In genomic region chr1:162144853-162145252, GRCh38 we compare ENCODE assay signal across 1 cellular context.
A peak's percentile ranks its signal among the peaks of the same experiment; 100 is the strongest.
TF ChIP-seq lines count a peak whose summit lies in the region.

No MANE protein-coding gene starts in this region.

TF ChIP-seq in HCT116, 20 proteins besides CTCF, POLR2A, EP300 and RAD21 (continued from another document):
- TF ChIP-seq REST (IDR thresholded peaks at IDR 0.05; ENCODE audit: low read depth) = no peak
- no peak for TF ChIP-seq ATF3 (IDR thresholded peaks at IDR 0.05)
- peak; percentile 52 for TF ChIP-seq FOSL1 (IDR thresholded peaks at IDR 0.05; ENCODE audit: low read depth)
- TF ChIP-seq CBX3 (IDR thresholded peaks at IDR 0.05; ENCODE audit: low read depth) = peak; percentile 75
- peak; percentile 73 for TF ChIP-seq POLR2AphosphoS5 (IDR thresholded peaks at IDR 0.05; ENCODE audit: low read depth, low read length)
